In genomic region chr22:29310863-29311339, GRCh38 we compare ENCODE assay signal across 1 cellular context.
A peak's percentile ranks its signal among the peaks of the same experiment; 100 is the strongest.
TF ChIP-seq lines count a peak whose summit lies in the region.

No MANE protein-coding gene starts in this region.

TF ChIP-seq in endothelial cell of umbilical vein, 7 proteins besides CTCF, POLR2A, EP300 and RAD21:
- TF ChIP-seq JUN (IDR thresholded peaks at IDR 0.05; ENCODE audit: borderline replicate concordance, insufficient read depth, insufficient read length, low read depth) (peak; percentile 72), MAX (IDR thresholded peaks at IDR 0.05; ENCODE audit: insufficient read depth, insufficient read length) (no peak), POLR2AphosphoS5 (IDR thresholded peaks at IDR 0.05; ENCODE audit: insufficient read depth, low read depth, low read length) (peak; percentile 50), FOS (IDR thresholded peaks at IDR 0.05; ENCODE audit: borderline replicate concordance, insufficient read depth, low read length) (peak; percentile 77), EZH2 (IDR thresholded peaks at IDR 0.05; ENCODE audit: borderline replicate concordance, low read depth, low read length, severe bottlenecking) (no peak), GATA2 (IDR thresholded peaks at IDR 0.05; ENCODE audit: insufficient read depth, insufficient read length, low read depth, low read length) (no peak), MYC (IDR thresholded peaks at IDR 0.05; ENCODE audit: low read depth, low read length) (no peak)
TF ChIP-seq in endothelial cell of umbilical vein: peak in this region for 3.
